In the genomic region with DNA sequence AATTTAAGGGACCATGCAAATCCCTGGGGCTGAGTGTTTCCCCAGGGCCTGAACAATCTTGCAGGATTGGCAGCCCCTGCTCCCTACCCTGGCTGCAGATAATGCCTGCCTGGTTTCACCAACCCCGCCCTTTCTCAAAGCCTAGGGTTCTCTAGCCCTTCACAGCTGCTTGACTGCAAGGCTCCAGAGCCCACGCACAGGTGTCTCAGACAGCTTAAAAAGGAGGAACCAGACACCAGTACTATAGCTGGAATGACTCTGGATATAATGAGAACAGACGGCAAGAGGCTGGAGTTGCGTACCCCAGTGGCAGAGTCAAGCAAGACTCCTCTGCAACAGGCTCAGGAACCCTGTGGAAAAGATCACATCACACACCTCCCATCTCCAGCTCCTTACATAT, we compare ENCODE assay signal across 19 cellular contexts. TPM values are rescaled to one million over a fixed set of nuclear protein-coding genes. Genes with fewer than 3 reads are reported as not detected.
DNase-seq lines count a peak whose midpoint lies in the region; ATAC-seq and TF ChIP-seq lines count a peak whose summit lies in the region.
"Had no signal": no experiment of that assay in that cellular context is flagged by ENCODE, and none has a peak within 500 bp of the region (broad histone marks: within the 10 kb centered on the region; RNA-seq: fewer than 3 reads in every experiment).

No MANE protein-coding gene starts in this region.

- H3K4me3 ChIP-seq in spleen = no peak overlapping the region
- H3K4me3 ChIP-seq in osteoblast (ENCODE audit: insufficient read depth, low read length) = no peak overlapping the region
- H3K4me3 ChIP-seq: right atrium auricular region, upper lobe of left lung had no signal

- CTCF ChIA-PET in T-cell (lab: Charles Lee) = interaction anchor here (1.1 to 1.6 kb wide), 2 partner anchors 9 to 10 kb away, joined by 4 read pairs; no protein-coding TSS in a partner anchor

- POLR2A ChIA-PET in T-cell (lab: Charles Lee) = no interaction called here

- intact Hi-C loops in spleen (cut with DNase I; ENCODE audit: low total_unique reads) = no loop called here

- H3K79me2 ChIP-seq in osteoblast (ENCODE audit: insufficient read depth, low read length) = no peaks in the 10 kb centered on the region

- H3K9me3 ChIP-seq in spleen = no peaks in the 10 kb centered on the region
- H3K9me3 ChIP-seq in osteoblast (ENCODE audit: low read depth, low read length) = no peaks in the 10 kb centered on the region
- H3K9me3 ChIP-seq: right atrium auricular region, upper lobe of left lung had no signal

- H3K4me1 ChIP-seq in spleen (peaks cover 4 to 67% (median 35%) of the 10 kb centered on the region in 6 donors), osteoblast (ENCODE audit: insufficient read depth, low read length) (peaks cover 5% of the 10 kb centered on the region)

- no peaks in the 10 kb centered on the region for H3K27me3 Mint-ChIP-seq in T-cell
- no peaks in the 10 kb centered on the region for H3K27me3 Mint-ChIP-seq in memory B cell

- H4K20me1 ChIP-seq in osteoblast (ENCODE audit: insufficient read depth, low read length) = peaks cover 11% of the 10 kb centered on the region

- DNase-seq in NCI-H748 (lab: John Stamatoyannopoulos, UW; ENCODE audit: unreplicated experiment) (peak; percentile 11), NCI-H748 treated with DMSO at 0.1 percent for 48 hours (lab: John Stamatoyannopoulos, UW) (no peak), T-cell (no peak), memory B cell (ENCODE audit: low spot score in 2 of 2) (no peak), spleen (peak; percentile 41), osteoblast (ENCODE audit: insufficient read length, low spot score, missing footprints) (no peak), NCI-H1105 (lab: John Stamatoyannopoulos, UW) (no peak)
- DNase-seq: activated CD8-positive, alpha-beta memory T cell treated with anti-CD3 and anti-CD28 coated beads for 24 hours; dermis blood vessel endothelial cell; hippocampal formation; kidney; mesendoderm; NCI-H1048; NCI-H2081; stimulated activated naive CD4-positive, alpha-beta T cell; upper lobe of left lung had no signal

- WGBS in spleen, 5 donors = 83 to 89% (median 87%) methylated on average over 4 of the region's 4 CpGs

- no peak for TF ChIP-seq CTCF in spleen (IDR thresholded peaks at IDR 0.05 in 8 of 11, conservative IDR thresholded peaks at IDR 0.05 in 3 of 11)
- no peak for TF ChIP-seq CTCF in osteoblast (IDR thresholded peaks at IDR 0.05; ENCODE audit: extremely low read depth, low read depth, low read length)

- peaks cover 0 to 6% (median 4%) of the 10 kb centered on the region in 3 donors for H3K4me1 Mint-ChIP-seq in T-cell
- H3K4me1 Mint-ChIP-seq in memory B cell = peaks cover 25% of the 10 kb centered on the region

- TF ChIP-seq POLR2A in spleen (IDR thresholded peaks at IDR 0.05) = no peak

- H3K27ac Mint-ChIP-seq in T-cell = peak overlapping the region; percentile 77 to 79
- peak overlapping the region; percentile 19 for H3K27ac Mint-ChIP-seq in memory B cell

- H3K36me3 Mint-ChIP-seq in T-cell (peaks cover 71% of the 10 kb centered on the region), memory B cell (peaks cover 47% of the 10 kb centered on the region)

- peaks cover 0 to 100% (median 79%) of the 10 kb centered on the region in 6 donors for H3K36me3 ChIP-seq in spleen
- H3K36me3 ChIP-seq in osteoblast (ENCODE audit: insufficient read depth, low read length) = peaks cover 99% of the 10 kb centered on the region

- H3K4me3 Mint-ChIP-seq in T-cell (no peak overlapping the region), memory B cell (no peak overlapping the region)

- ATAC-seq in T-cell (replicated peaks in 1 of 4) (no peak), memory B cell (ENCODE audit: low read depth) (no peak), GM21526 (IDR thresholded peaks at IDR 0.05; ENCODE audit: low FRiP score, unreplicated experiment) (no peak)

- H3K9me3 Mint-ChIP-seq in T-cell = no peaks in the 10 kb centered on the region
- H3K9me3 Mint-ChIP-seq in memory B cell = no peaks in the 10 kb centered on the region

- H3K27me3 ChIP-seq in spleen (replicated peaks in 1 of 7) = no peaks in the 10 kb centered on the region
- no peaks in the 10 kb centered on the region for H3K27me3 ChIP-seq in osteoblast (ENCODE audit: insufficient read depth, low read length)
- H3K27me3 ChIP-seq: right atrium auricular region, upper lobe of left lung had no signal

- no peak overlapping the region for H3K4me2 ChIP-seq in osteoblast (ENCODE audit: insufficient read depth, low read length)

- H3K27ac ChIP-seq in spleen (peak overlapping the region in 4 of 8 donors; percentile 24 to 65 (median 49)), osteoblast (ENCODE audit: low read depth, low read length) (no peak overlapping the region)
- H3K27ac ChIP-seq: 22Rv1, right atrium auricular region had no signal

- H2AFZ ChIP-seq in osteoblast (ENCODE audit: low read length) = no peak overlapping the region

RNA-seq across cellular contexts. Expression of gene TNIP1, which starts 25.2 kb away (rescaled TPM):
- total RNA-seq in T-cell = 100 to 1,000 TPM; 118 to 211 (median 170) TPM
- 100 to 1,000 TPM; 179 to 260 (median 218) TPM for total RNA-seq in spleen
- 100 to 1,000 TPM in 1 of 3 donors, 10 to 100 TPM in 2; 67.7 to 149 (median 95.9) TPM for polyA plus RNA-seq in spleen
- 66.3 and 85.8 TPM in 2 replicates for total RNA-seq in osteoblast

RNA-seq across cellular contexts. Expression of gene ANXA6, which starts 51.5 kb away (rescaled TPM):
- total RNA-seq in T-cell (100 to 1,000 TPM; 266 to 395 (median 345) TPM), spleen (100 to 1,000 TPM; 142 to 295 (median 210) TPM), osteoblast (343 and 353 TPM in 2 replicates)
- polyA plus RNA-seq in spleen = 100 to 1,000 TPM; 141 to 186 (median 155) TPM

Comparison
In these comparisons a context has a peak if more than half of its experiments do, and no peak if none do; other contexts are left out.
1. DNase-seq: peak in NCI-H748 (single experiment) and spleen (single experiment); none in NCI-H748 treated with DMSO at 0.1 percent for 48 hours (single experiment), T-cell (0 of 34), memory B cell (0 of 2), osteoblast (single experiment) and NCI-H1105 (single experiment).